In genomic region chr2:239042046-239042445, GRCh38 we compare ENCODE assay signal across 25 cellular contexts.
"Had no signal": no experiment of that assay in that cellular context is flagged by ENCODE, and none has a peak within 500 bp of the region (broad histone marks: within the 10 kb centered on the region; RNA-seq: fewer than 3 reads in every experiment).

No MANE protein-coding gene starts in this region.

- H3K36me3 ChIP-seq: brain microvascular endothelial cell, cardiac muscle cell had no signal

- H3K27me3 ChIP-seq: brain microvascular endothelial cell, cardiac muscle cell had no signal

- H3K27ac ChIP-seq: brain microvascular endothelial cell, cardiac muscle cell had no signal

- DNase-seq: activated CD4-positive, alpha-beta T cell treated with anti-CD3 and anti-CD28 coated beads for 48 hours; activated CD4-positive, alpha-beta T cell treated with anti-CD3 and anti-CD28 coated beads, Interleukin-2, amount 50 U/mL, for 4 hours; activated CD4-positive, CD25-positive, alpha-beta regulatory T cell treated with anti-CD3 and anti-CD28 coated beads, Interleukin-2, amount 50 U/mL, for 72 hours; activated CD8-positive, alpha-beta memory T cell treated with anti-CD3 and anti-CD28 coated beads, Interleukin-2, amount 50 U/mL, for 48 hours; activated CD8-positive, alpha-beta T cell treated with anti-CD3 and anti-CD28 coated beads, Interleukin-2, amount 10 ng/mL, durations not matched to agents 7 days and 5 days; activated effector memory CD4-positive, alpha-beta T cell treated with Interleukin-2 at 50 U/mL for 16 hours; activated naive CD4-positive, alpha-beta T cell treated with anti-CD3 and anti-CD28 coated beads for 36 hours; activated naive CD8-positive, alpha-beta T cell treated with anti-CD3 and anti-CD28 coated beads for 36 hours; activated T-cell treated with anti-CD3 and anti-CD28 coated beads, Interleukin-2, amount 50 U/mL, for 1 hour; brain microvascular endothelial cell; Kasumi-1; KBM-7; NCI-H1048; NCI-H1930; NCI-H345; NCI-H510A; NCI-H526 treated with DMSO at 0.1 percent for 48 hours; NK-92 treated with Interleukin-12 subunit alpha and Interleukin-12 subunit beta, amount 100 ng/mL, for 24 hours; OCI-M1; RPMI8226; SHP77 treated with DMSO at 0.1 percent for 48 hours; T-helper 9 cell had no signal

- H3K4me3 ChIP-seq: cardiac muscle cell had no signal

- ATAC-seq: activated CD8-positive, alpha-beta T cell treated with anti-CD3 and anti-CD28 coated beads, Interleukin-2, amount 10 ng/mL, durations not matched to agents 7 days and 5 days; Panc1; WTC11 had no signal
